12 cellular contexts compared by ENCODE assay signal in genomic region chrX:74232859-74233258, GRCh38.
A peak's percentile ranks its signal among the peaks of the same experiment; 100 is the strongest.
DNase-seq lines count a peak whose midpoint lies in the region; ATAC-seq, FAIRE-seq and TF ChIP-seq lines count a peak whose summit lies in the region.
"Had no signal": no experiment of that assay in that cellular context is flagged by ENCODE, and none has a peak within 500 bp of the region (broad histone marks: within the 10 kb centered on the region; RNA-seq: fewer than 3 reads in every experiment).

No MANE protein-coding gene starts in this region.

- no peaks in the 10 kb centered on the region for H3K27me3 ChIP-seq in foreskin keratinocyte
- H3K27me3 ChIP-seq: gastroesophageal sphincter had no signal

- no peak overlapping the region for H3K27ac ChIP-seq in foreskin keratinocyte
- no peak overlapping the region for H3K27ac ChIP-seq in caudate nucleus (ENCODE audit: low read depth, low read length)
- H3K27ac ChIP-seq: gastroesophageal sphincter had no signal

- H3K4me1 ChIP-seq in foreskin keratinocyte: no peaks in the 10 kb centered on the region
- H3K4me1 ChIP-seq: gastroesophageal sphincter had no signal

- peak; percentile 6 for DNase-seq in Caki2 (ENCODE audit: low read depth)
- DNase-seq in HEK293T (ENCODE audit: extremely low spot score): peak; percentile 43
- peak in 1 of 2 donors; percentile 12 for DNase-seq in foreskin keratinocyte
- DNase-seq in HTR-8/SVneo (ENCODE audit: insufficient read length, low spot score): no peak
- DNase-seq in NCI-H82 treated with DMSO at 0.1 percent for 48 hours (lab: John Stamatoyannopoulos, UW; ENCODE audit: unreplicated experiment): no peak
- no peak for DNase-seq in caudate nucleus (lab: John Stamatoyannopoulos, UW)
- DNase-seq: activated CD4-positive, alpha-beta memory T cell treated with anti-CD3 and anti-CD28 coated beads, Interleukin-2, amount 10 ng/mL, durations not matched to agents 7 days and 5 days; stimulated activated naive CD4-positive, alpha-beta T cell had no signal

- in situ Hi-C loops in Caki2 (cut with HindIII; ENCODE audit: low pct_unique_long_range_greater_than_20kb, low sequenced_read_pairs): no loop called here

- CTCF ChIA-PET in HEK293T (lab: Yijun Ruan, JAX): interaction anchor here (0.7 to 1.0 kb wide), 2 partner anchors 18 to 67 kb away, joined by 4 to 5 read pairs; no protein-coding TSS in a partner anchor

- TF ChIP-seq CTCF in foreskin keratinocyte (conservative IDR thresholded peaks at IDR 0.05): peak; percentile 20

- ATAC-seq in SK-N-SH treated with all-trans-retinoic acid at 6 μM for 48 hours: peak; percentile 69
- peak; percentile 51 for ATAC-seq in foreskin keratinocyte
- ATAC-seq in GM21723 (IDR thresholded peaks at IDR 0.05; ENCODE audit: unreplicated experiment): no peak
- ATAC-seq: gastroesophageal sphincter had no signal

- POLR2A ChIA-PET in HEK293T (lab: Yijun Ruan, JAX): no interaction called here

- FAIRE-seq in HTR-8/SVneo (lab: Jason Lieb, UNC): no peak
- FAIRE-seq: H1 had no signal

TF ChIP-seq in HEK293T, 16 proteins besides CTCF, POLR2A, EP300 and RAD21:
- no peak for TF ChIP-seq LEF1 (IDR thresholded peaks at IDR 0.05; ENCODE audit: borderline replicate concordance)
- no peak for TF ChIP-seq SP1 (IDR thresholded peaks at IDR 0.05)
- TF ChIP-seq, protein P1, sequence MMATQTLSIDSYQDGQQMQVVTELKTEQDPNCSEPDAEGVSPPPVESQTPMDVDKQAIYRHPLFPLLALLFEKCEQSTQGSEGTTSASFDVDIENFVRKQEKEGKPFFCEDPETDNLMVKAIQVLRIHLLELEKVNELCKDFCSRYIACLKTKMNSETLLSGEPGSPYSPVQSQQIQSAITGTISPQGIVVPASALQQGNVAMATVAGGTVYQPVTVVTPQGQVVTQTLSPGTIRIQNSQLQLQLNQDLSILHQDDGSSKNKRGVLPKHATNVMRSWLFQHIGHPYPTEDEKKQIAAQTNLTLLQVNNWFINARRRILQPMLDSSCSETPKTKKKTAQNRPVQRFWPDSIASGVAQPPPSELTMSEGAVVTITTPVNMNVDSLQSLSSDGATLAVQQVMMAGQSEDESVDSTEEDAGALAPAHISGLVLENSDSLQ (IDR thresholded peaks at IDR 0.05): no peak
- TF ChIP-seq FOXA1 (IDR thresholded peaks at IDR 0.05): no peak
- TF ChIP-seq SUZ12 (IDR thresholded peaks at IDR 0.05): no peak
- TF ChIP-seq HDGF (IDR thresholded peaks at IDR 0.05; ENCODE audit: borderline replicate concordance): no peak
- TF ChIP-seq TARDBP (IDR thresholded peaks at IDR 0.05): no peak
- TF ChIP-seq CTBP1 (IDR thresholded peaks at IDR 0.05; ENCODE audit: borderline replicate concordance): no peak
- TF ChIP-seq ARNT (IDR thresholded peaks at IDR 0.05): no peak
- TF ChIP-seq ELF4 (IDR thresholded peaks at IDR 0.05): no peak
- no peak for TF ChIP-seq FOXM1 (IDR thresholded peaks at IDR 0.05; ENCODE audit: borderline replicate concordance)
- TF ChIP-seq FOXK2 (IDR thresholded peaks at IDR 0.05): no peak

TF ChIP-seq in SK-N-SH treated with all-trans-retinoic acid at 6 μM for 48 hours, 23 proteins besides CTCF, POLR2A, EP300 and RAD21:
- TF ChIP-seq, protein P2, sequence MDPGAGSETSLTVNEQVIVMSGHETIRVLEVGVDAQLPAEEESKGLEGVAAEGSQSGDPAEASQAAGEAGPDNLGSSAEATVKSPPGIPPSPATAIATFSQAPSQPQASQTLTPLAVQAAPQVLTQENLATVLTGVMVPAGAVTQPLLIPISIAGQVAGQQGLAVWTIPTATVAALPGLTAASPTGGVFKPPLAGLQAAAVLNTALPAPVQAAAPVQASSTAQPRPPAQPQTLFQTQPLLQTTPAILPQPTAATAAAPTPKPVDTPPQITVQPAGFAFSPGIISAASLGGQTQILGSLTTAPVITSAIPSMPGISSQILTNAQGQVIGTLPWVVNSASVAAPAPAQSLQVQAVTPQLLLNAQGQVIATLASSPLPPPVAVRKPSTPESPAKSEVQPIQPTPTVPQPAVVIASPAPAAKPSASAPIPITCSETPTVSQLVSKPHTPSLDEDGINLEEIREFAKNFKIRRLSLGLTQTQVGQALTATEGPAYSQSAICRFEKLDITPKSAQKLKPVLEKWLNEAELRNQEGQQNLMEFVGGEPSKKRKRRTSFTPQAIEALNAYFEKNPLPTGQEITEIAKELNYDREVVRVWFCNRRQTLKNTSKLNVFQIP (CRISPR knock-in tag; IDR thresholded peaks at IDR 0.05; ENCODE audit: borderline replicate concordance, low read depth): no peak
- TF ChIP-seq, protein P3, sequence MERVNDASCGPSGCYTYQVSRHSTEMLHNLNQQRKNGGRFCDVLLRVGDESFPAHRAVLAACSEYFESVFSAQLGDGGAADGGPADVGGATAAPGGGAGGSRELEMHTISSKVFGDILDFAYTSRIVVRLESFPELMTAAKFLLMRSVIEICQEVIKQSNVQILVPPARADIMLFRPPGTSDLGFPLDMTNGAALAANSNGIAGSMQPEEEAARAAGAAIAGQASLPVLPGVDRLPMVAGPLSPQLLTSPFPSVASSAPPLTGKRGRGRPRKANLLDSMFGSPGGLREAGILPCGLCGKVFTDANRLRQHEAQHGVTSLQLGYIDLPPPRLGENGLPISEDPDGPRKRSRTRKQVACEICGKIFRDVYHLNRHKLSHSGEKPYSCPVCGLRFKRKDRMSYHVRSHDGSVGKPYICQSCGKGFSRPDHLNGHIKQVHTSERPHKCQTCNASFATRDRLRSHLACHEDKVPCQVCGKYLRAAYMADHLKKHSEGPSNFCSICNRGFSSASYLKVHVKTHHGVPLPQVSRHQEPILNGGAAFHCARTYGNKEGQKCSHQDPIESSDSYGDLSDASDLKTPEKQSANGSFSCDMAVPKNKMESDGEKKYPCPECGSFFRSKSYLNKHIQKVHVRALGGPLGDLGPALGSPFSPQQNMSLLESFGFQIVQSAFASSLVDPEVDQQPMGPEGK (CRISPR knock-in tag; IDR thresholded peaks at IDR 0.05; ENCODE audit: borderline replicate concordance): no peak
- TF ChIP-seq OSR1 (CRISPR knock-in tag; IDR thresholded peaks at IDR 0.05): no peak
- no peak for TF ChIP-seq ARNTL (CRISPR knock-in tag; IDR thresholded peaks at IDR 0.05; ENCODE audit: borderline replicate concordance, low read depth)
- TF ChIP-seq GLIS3 (CRISPR knock-in tag; IDR thresholded peaks at IDR 0.05): no peak
- TF ChIP-seq ZNF8 (CRISPR knock-in tag; IDR thresholded peaks at IDR 0.05): no peak
- TF ChIP-seq ZNF70 (CRISPR knock-in tag; IDR thresholded peaks at IDR 0.05): no peak
- TF ChIP-seq RARB (CRISPR knock-in tag; IDR thresholded peaks at IDR 0.05): no peak
- no peak for TF ChIP-seq ZC3H10 (CRISPR knock-in tag; IDR thresholded peaks at IDR 0.05)
- TF ChIP-seq ESRRG (CRISPR knock-in tag; IDR thresholded peaks at IDR 0.05): no peak
- no peak for TF ChIP-seq SNAI2 (CRISPR knock-in tag; IDR thresholded peaks at IDR 0.05)
- TF ChIP-seq, protein P4, sequence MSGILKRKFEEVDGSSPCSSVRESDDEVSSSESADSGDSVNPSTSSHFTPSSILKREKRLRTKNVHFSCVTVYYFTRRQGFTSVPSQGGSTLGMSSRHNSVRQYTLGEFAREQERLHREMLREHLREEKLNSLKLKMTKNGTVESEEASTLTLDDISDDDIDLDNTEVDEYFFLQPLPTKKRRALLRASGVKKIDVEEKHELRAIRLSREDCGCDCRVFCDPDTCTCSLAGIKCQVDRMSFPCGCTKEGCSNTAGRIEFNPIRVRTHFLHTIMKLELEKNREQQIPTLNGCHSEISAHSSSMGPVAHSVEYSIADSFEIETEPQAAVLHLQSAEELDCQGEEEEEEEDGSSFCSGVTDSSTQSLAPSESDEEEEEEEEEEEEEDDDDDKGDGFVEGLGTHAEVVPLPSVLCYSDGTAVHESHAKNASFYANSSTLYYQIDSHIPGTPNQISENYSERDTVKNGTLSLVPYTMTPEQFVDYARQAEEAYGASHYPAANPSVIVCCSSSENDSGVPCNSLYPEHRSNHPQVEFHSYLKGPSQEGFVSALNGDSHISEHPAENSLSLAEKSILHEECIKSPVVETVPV (CRISPR knock-in tag; IDR thresholded peaks at IDR 0.05): no peak
- no peak for TF ChIP-seq ZNF565 (CRISPR knock-in tag; conservative IDR thresholded peaks at IDR 0.05; ENCODE audit: low read depth)
- no peak for TF ChIP-seq TCF4 (CRISPR knock-in tag; IDR thresholded peaks at IDR 0.05; ENCODE audit: borderline replicate concordance)

Comparison
In these comparisons a context has a peak if more than half of its experiments do, and no peak if none do; other contexts are left out.
1. DNase-seq: peak in Caki2 (single experiment) and HEK293T (single experiment); none in HTR-8/SVneo (single experiment), NCI-H82 treated with DMSO at 0.1 percent for 48 hours (single experiment) and caudate nucleus (0 of 61).